In genomic region chr9:104774132-104774531, GRCh38 we compare ENCODE assay signal across 21 cellular contexts. TPM values are rescaled to one million over a fixed set of nuclear protein-coding genes. Genes with fewer than 3 reads are reported as not detected.
DNase-seq lines count a peak whose midpoint lies in the region; ATAC-seq and TF ChIP-seq lines count a peak whose summit lies in the region.
"Had no signal": no experiment of that assay in that cellular context is flagged by ENCODE, and none has a peak within 500 bp of the region (broad histone marks: within the 10 kb centered on the region; RNA-seq: fewer than 3 reads in every experiment).

No MANE protein-coding gene starts in this region.

- H3K27me3 ChIP-seq in adrenal gland: no peaks in the 10 kb centered on the region
- H3K27me3 ChIP-seq in skeletal muscle tissue (ENCODE audit: control insufficient read depth in 3 of 3, insufficient read depth in 3 of 3, low read length in 3 of 3): no peaks in the 10 kb centered on the region
- H3K27me3 ChIP-seq: hepatocyte, SJSA1, vagina had no signal

- WGBS in adrenal gland, 4 donors: 6 to 25% (median 11%) methylated on average over 1 of the region's 1 CpG

- H3K9ac ChIP-seq in skeletal muscle tissue (ENCODE audit: low read depth in 1 of 3, low read length in 3 of 3): peak overlapping the region; percentile 41 to 60 (median 59)

- intact Hi-C loops in Right ventricle myocardium inferior (cut with DNase I): no loop called here
- intact Hi-C loops in left cardiac atrium (cut with DNase I): no loop called here
- intact Hi-C loops in adrenal gland (cut with DNase I): no loop called here

- H3K4me3 ChIP-seq in NB4 (ENCODE audit: low read depth, low read length): peak overlapping the region; percentile 72
- no peak overlapping the region for H3K4me3 ChIP-seq in adrenal gland
- H3K4me3 ChIP-seq in skeletal muscle tissue (ENCODE audit: low read length in 3 of 3): peak overlapping the region; percentile 51 to 65 (median 52)
- H3K4me3 ChIP-seq: hepatocyte, SJSA1, vagina had no signal

- H3K27ac ChIP-seq in adrenal gland: peak overlapping the region; percentile 41 to 82 (median 55)
- H3K27ac ChIP-seq in skeletal muscle tissue (ENCODE audit: low read depth, low read length): peak overlapping the region; percentile 88
- H3K27ac ChIP-seq: hepatocyte, SJSA1, vagina, VCaP had no signal

- H3K36me3 ChIP-seq in adrenal gland (replicated peaks in 1 of 2): no peaks in the 10 kb centered on the region
- no peaks in the 10 kb centered on the region for H3K36me3 ChIP-seq in skeletal muscle tissue (ENCODE audit: control insufficient read depth in 3 of 3, insufficient read depth in 3 of 3, low read length in 3 of 3)
- H3K36me3 ChIP-seq: SJSA1, vagina had no signal

- TF ChIP-seq CTCF in NB4 (IDR thresholded peaks at IDR 0.05; ENCODE audit: low read depth, low read length): no peak
- no peak for TF ChIP-seq CTCF in adrenal gland (IDR thresholded peaks at IDR 0.05)

- H3K9me3 ChIP-seq in adrenal gland (replicated peaks in 1 of 3) (no peaks in the 10 kb centered on the region), skeletal muscle tissue (ENCODE audit: control insufficient read depth in 3 of 3, low read length in 3 of 3) (no peaks in the 10 kb centered on the region)
- H3K9me3 ChIP-seq: SJSA1, vagina had no signal

- H3K4me1 ChIP-seq in adrenal gland (replicated peaks in 1 of 2) (peaks cover 21 to 79% of the 10 kb centered on the region in 2 donors), skeletal muscle tissue (ENCODE audit: control insufficient read depth in 3 of 3, insufficient read depth in 3 of 3, low read length in 3 of 3) (peaks cover 19 to 29% (median 22%) of the 10 kb centered on the region in 3 donors)

- ATAC-seq in Right ventricle myocardium inferior: peak; percentile 34
- no peak for ATAC-seq in left cardiac atrium
- ATAC-seq in HG03196 (IDR thresholded peaks at IDR 0.05; ENCODE audit: unreplicated experiment): no peak

- TF ChIP-seq POLR2A in NB4 (IDR thresholded peaks at IDR 0.05; ENCODE audit: extremely low read depth, insufficient read length) (no peak), adrenal gland (IDR thresholded peaks at IDR 0.05) (peak in 1 of 2 donors; percentile 14)

- DNase-seq in Right ventricle myocardium inferior (ENCODE audit: missing footprints) (no peak), left cardiac atrium (no peak), NB4 (ENCODE audit: low read depth) (peak; percentile 56), adrenal gland (no peak), NCI-H526 (lab: John Stamatoyannopoulos, UW) (no peak), cerebellar cortex (ENCODE audit: low spot score) (no peak)
- DNase-seq: activated CD4-positive, alpha-beta T cell treated with anti-CD3 and anti-CD28 coated beads, Interleukin-2, amount 50 U/mL, for 4 hours; activated CD8-positive, alpha-beta memory T cell treated with anti-CD3 and anti-CD28 coated beads, Interleukin-2, amount 50 U/mL, for 48 hours; activated gamma-delta T cell; amniotic stem cell; Calu3; HFFc6; NCI-H1092 treated with DMSO at 0.1 percent for 48 hours; NCI-H2081 treated with DMSO at 0.1 percent for 48 hours; NCI-H510A treated with DMSO at 0.1 percent for 48 hours had no signal

RNA-seq across cellular contexts. Expression of gene NIPSNAP3B, which starts 10.2 kb away (rescaled TPM):
- total RNA-seq in Right ventricle myocardium inferior (29.0 TPM), left cardiac atrium (10 to 100 TPM; 15.0 to 15.5 TPM), adrenal gland (10 to 100 TPM in 5 of 8 donors, 1 to 10 TPM in 3; 8.1 to 28.2 (median 12.5) TPM), skeletal muscle tissue (9.9 TPM)
- polyA plus RNA-seq in adrenal gland: 10 to 100 TPM in 2 of 3 donors, 1 to 10 TPM in 1; 8.5 to 36.5 (median 14.0) TPM

RNA-seq across cellular contexts. Expression of gene NIPSNAP3A, which starts 26.6 kb away (rescaled TPM):
- total RNA-seq in Right ventricle myocardium inferior (21.6 TPM), left cardiac atrium (10 to 100 TPM; 15.4 to 20.3 TPM), adrenal gland (10 to 100 TPM; 32.3 to 76.9 (median 43.7) TPM), skeletal muscle tissue (45.4 TPM)
- polyA plus RNA-seq in adrenal gland: 10 to 100 TPM; 18.3 to 49.2 (median 34.1) TPM

Comparison
In these comparisons a context has a peak if more than half of its experiments do, and no peak if none do; other contexts are left out.
1. H3K4me3 ChIP-seq: peak in NB4 (single experiment) and skeletal muscle tissue (3 of 3); none in adrenal gland (0 of 4).